Comparison of ENCODE assay signal across 26 cellular contexts in genomic region chr1:47194314-47194713, GRCh38. TPM values are rescaled to one million over a fixed set of nuclear protein-coding genes. Genes with fewer than 3 reads are reported as not detected.
"Had no signal": no experiment of that assay in that cellular context is flagged by ENCODE, and none has a peak within 500 bp of the region (broad histone marks: within the 10 kb centered on the region; RNA-seq: fewer than 3 reads in every experiment).

No MANE protein-coding gene starts in this region.

- H3K27me3 ChIP-seq: gastrocnemius medialis, neutrophil, right lobe of liver, testis, tibial nerve, upper lobe of right lung, vagina had no signal

- H3K4me1 ChIP-seq: testis had no signal

- H3K27ac ChIP-seq: esophagus muscularis mucosa, gastrocnemius medialis, heart right ventricle, left ventricle myocardium inferior, neutrophil, psoas muscle, right lobe of liver, skin epidermis, testis, tibial nerve, upper lobe of right lung, vagina had no signal

- H3K9me3 Mint-ChIP-seq: nephron progenitor cell; stimulated activated naive B cell treated with anti-CD40 and anti-IgM and Interleukin-4, amounts not matched to agents 10 μg/mL and 1 μg/mL and 100 μg/mL, for 72 hours; stimulated activated naive CD8-positive, alpha-beta T cell treated with anti-CD3 and anti-CD28 coated beads, Interleukin-15, amount 100 ng/mL, for 72 hours had no signal

- H3K4me3 Mint-ChIP-seq: naive thymus-derived CD4-positive, alpha-beta T cell; nephron progenitor cell; stimulated activated naive B cell treated with anti-CD40 and anti-IgM and Interleukin-4, amounts not matched to agents 10 μg/mL and 1 μg/mL and 100 μg/mL, for 72 hours; stimulated activated naive CD8-positive, alpha-beta T cell treated with anti-CD3 and anti-CD28 coated beads, Interleukin-15, amount 100 ng/mL, for 72 hours had no signal

- H3K36me3 Mint-ChIP-seq: naive thymus-derived CD4-positive, alpha-beta T cell; stimulated activated naive B cell treated with anti-CD40 and anti-IgM and Interleukin-4, amounts not matched to agents 10 μg/mL and 1 μg/mL and 100 μg/mL, for 72 hours had no signal

- DNase-seq: cortex of kidney; effector memory CD4-positive, alpha-beta T cell; gastrocnemius medialis; heart right ventricle; hypothalamus; left ventricle myocardium inferior; mesenchymal stem cell; nephron progenitor cell; psoas muscle; retina; stimulated activated CD4-positive, alpha-beta T cell treated with anti-CD3 and anti-CD28 coated beads, Interleukin-4, amount 100 ng/mL, for 24 hours; stimulated activated naive B cell treated with anti-CD40 and anti-IgM and Interleukin-4, amounts not matched to agents 10 μg/mL and 1 μg/mL and 100 μg/mL, for 72 hours; stimulated activated naive CD8-positive, alpha-beta T cell treated with anti-CD3 and anti-CD28 coated beads, Interleukin-15, amount 100 ng/mL, for 72 hours; testis; upper lobe of right lung had no signal

- H3K9me3 ChIP-seq: esophagus muscularis mucosa, gastrocnemius medialis, heart right ventricle, left ventricle myocardium inferior, neutrophil, psoas muscle, right lobe of liver, testis, tibial nerve, upper lobe of right lung, vagina had no signal

- H3K4me3 ChIP-seq: esophagus muscularis mucosa, gastrocnemius medialis, heart right ventricle, left ventricle myocardium inferior, lung, psoas muscle, right lobe of liver, skin epidermis, testis, tibial nerve, upper lobe of right lung, vagina had no signal

- H3K36me3 ChIP-seq: esophagus muscularis mucosa, gastrocnemius medialis, heart right ventricle, left ventricle myocardium inferior, neutrophil, right lobe of liver, tibial nerve, upper lobe of right lung, vagina had no signal

- H3K27ac Mint-ChIP-seq: naive thymus-derived CD4-positive, alpha-beta T cell; nephron progenitor cell; stimulated activated naive B cell treated with anti-CD40 and anti-IgM and Interleukin-4, amounts not matched to agents 10 μg/mL and 1 μg/mL and 100 μg/mL, for 72 hours had no signal

RNA-seq across cellular contexts. Expression of gene PDZK1IP1, which starts 4.5 kb away (rescaled TPM):
- total RNA-seq: left ventricle myocardium inferior; naive thymus-derived CD4-positive, alpha-beta T cell; osteoblast had no signal

RNA-seq across cellular contexts. Expression of gene TAL1, which starts 37.7 kb away (rescaled TPM):
- total RNA-seq: fibroblast of villous mesenchyme, osteoblast had no signal

RNA-seq across cellular contexts. Expression of gene CYP4A22, which starts 57.1 kb away (rescaled TPM):
- total RNA-seq: fibroblast of villous mesenchyme; heart right ventricle; left ventricle myocardium inferior; mononuclear cell; naive thymus-derived CD4-positive, alpha-beta T cell; osteoblast; psoas muscle; upper lobe of right lung; vagina had no signal
